Comparison of ENCODE assay signal across 8 cellular contexts in genomic region chr19:49929121-49929610, GRCh38. TPM values are rescaled to one million over a fixed set of nuclear protein-coding genes. Genes with fewer than 3 reads are reported as not detected.
A peak's percentile ranks its signal among the peaks of the same experiment; 100 is the strongest.
DNase-seq lines count a peak whose midpoint lies in the region; FAIRE-seq and TF ChIP-seq lines count a peak whose summit lies in the region.

A gene with protein sequence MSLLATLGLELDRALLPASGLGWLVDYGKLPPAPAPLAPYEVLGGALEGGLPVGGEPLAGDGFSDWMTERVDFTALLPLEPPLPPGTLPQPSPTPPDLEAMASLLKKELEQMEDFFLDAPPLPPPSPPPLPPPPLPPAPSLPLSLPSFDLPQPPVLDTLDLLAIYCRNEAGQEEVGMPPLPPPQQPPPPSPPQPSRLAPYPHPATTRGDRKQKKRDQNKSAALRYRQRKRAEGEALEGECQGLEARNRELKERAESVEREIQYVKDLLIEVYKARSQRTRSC (plus strand): TSS chr19:49929205. CDS start chr19:49930851, 1,646 bp downstream.
Gene NUP62 (minus strand): TSS chr19:49929504. CDS start chr19:49909807, 19,697 bp downstream.

- H3K4me1 ChIP-seq in Loucy (ENCODE audit: insufficient read depth, low read length, poor library complexity, severe bottlenecking) (peaks cover 57% of the 10 kb centered on the region), neural progenitor cell (peaks cover 9% of the 10 kb centered on the region)

- H3K9ac ChIP-seq in Loucy (ENCODE audit: low read depth, low read length, poor library complexity, severe bottlenecking), result peak within 1 kb of the TSS; percentile 97
- H3K9ac ChIP-seq in neural progenitor cell, result peak within 1 kb of the TSS; percentile 75

- H3K4me2 ChIP-seq in Loucy (ENCODE audit: low read depth, low read length, poor library complexity, severe bottlenecking), result peak within 1 kb of the TSS; percentile 96
- H3K4me2 ChIP-seq in neural progenitor cell, result peak within 1 kb of the TSS; percentile 94

- peak within 1 kb of the TSS; percentile 87 for H3K27ac ChIP-seq in neural progenitor cell

- H3K9me3 ChIP-seq in Loucy (ENCODE audit: insufficient read depth, low read depth, low read length) (no peaks in the 10 kb centered on the region), neural progenitor cell (ENCODE audit: low read depth) (no peaks in the 10 kb centered on the region)

- H3K9me3 Mint-ChIP-seq in neural progenitor cell, result no peaks in the 10 kb centered on the region

- H3K36me3 Mint-ChIP-seq in neural progenitor cell, result peaks cover 18% of the 10 kb centered on the region

- H4K20me1 ChIP-seq in Loucy (ENCODE audit: insufficient read depth, low read length, poor library complexity, severe bottlenecking) (peaks cover 43% of the 10 kb centered on the region), neural progenitor cell (ENCODE audit: low read depth) (peaks cover 34% of the 10 kb centered on the region)

- TF ChIP-seq CTCF in Loucy (conservative IDR thresholded peaks at IDR 0.05; ENCODE audit: low read length) (no peak), fibroblast of villous mesenchyme (IDR thresholded peaks at IDR 0.05; ENCODE audit: insufficient read depth, low read depth, low read length) (no peak), neural progenitor cell (IDR thresholded peaks at IDR 0.05) (no peak)

- H2AFZ ChIP-seq in Loucy (ENCODE audit: low read length), result peak within 1 kb of the TSS; percentile 63
- peak within 1 kb of the TSS; percentile 79 for H2AFZ ChIP-seq in neural progenitor cell (replicated peaks)

- peak; percentile 90 for DNase-seq in ELR (ENCODE audit: low read depth)
- peak; percentile 97 for DNase-seq in H54 (ENCODE audit: insufficient read length, low spot score)
- DNase-seq in SHP77 (lab: John Stamatoyannopoulos, UW), result peak; percentile 81 to 89
- peak; percentile 80 for DNase-seq in activated gamma-delta T cell (lab: John Stamatoyannopoulos, UW)
- DNase-seq in fibroblast of villous mesenchyme (ENCODE audit: low read depth), result peak; percentile 79
- peak; percentile 93 for DNase-seq in neural progenitor cell (ENCODE audit: low spot score)
- peak; percentile 72 for DNase-seq in stromal cell of bone marrow (ENCODE audit: low read depth)

- peak within 1 kb of the TSS; percentile 100 for H3K27ac Mint-ChIP-seq in neural progenitor cell

- no peak for FAIRE-seq in H54 (lab: Jason Lieb, UNC)

- peaks cover 15% of the 10 kb centered on the region for H3K27me3 Mint-ChIP-seq in neural progenitor cell (ENCODE audit: insufficient read depth, low read depth)

- peak; percentile 80 for TF ChIP-seq POLR2A in H54 (IDR thresholded peaks at IDR 0.05; ENCODE audit: low read depth, low read length)

- H3K9me2 ChIP-seq in Loucy (replicated peaks; ENCODE audit: low read depth, low read length), result no peaks in the 10 kb centered on the region

- H3K79me2 ChIP-seq in Loucy (ENCODE audit: insufficient read depth, low read length) (peaks cover 64% of the 10 kb centered on the region), neural progenitor cell (ENCODE audit: low read depth) (peaks cover 51% of the 10 kb centered on the region)

- peak within 1 kb of the TSS; percentile 95 for H3K4me3 Mint-ChIP-seq in neural progenitor cell

- H3K4me3 ChIP-seq in Loucy (ENCODE audit: low read length, poor library complexity, severe bottlenecking) (peak within 1 kb of the TSS; percentile 88), fibroblast of villous mesenchyme (ENCODE audit: low read depth, low read length) (peak within 1 kb of the TSS; percentile 95), neural progenitor cell (peak within 1 kb of the TSS; percentile 76)

- H3F3A ChIP-seq in Loucy (ENCODE audit: low read depth) (peaks cover 21% of the 10 kb centered on the region; the same call in 1 of the 2 replicates), neural progenitor cell (ENCODE audit: low read depth) (peaks cover 27% of the 10 kb centered on the region)

- peaks cover 28% of the 10 kb centered on the region for H3K4me1 Mint-ChIP-seq in neural progenitor cell

- H3K36me3 ChIP-seq in Loucy (ENCODE audit: insufficient read depth, low read length), result peaks cover 9% of the 10 kb centered on the region; the same call in 1 of the 2 replicates
- H3K36me3 ChIP-seq in neural progenitor cell, result no peaks in the 10 kb centered on the region

- H3K27me3 ChIP-seq in Loucy (ENCODE audit: insufficient read depth, low read length, poor library complexity, severe bottlenecking) (peaks cover 7% of the 10 kb centered on the region), neural progenitor cell (no peaks in the 10 kb centered on the region)

RNA-seq across cellular contexts. Expression of the first gene that starts in this region (rescaled TPM):
- 8.2 and 9.0 TPM in 2 replicates for total RNA-seq in fibroblast of villous mesenchyme
- total RNA-seq in neural progenitor cell (ENCODE audit: low replicate concordance), result 1.6 and 10.6 TPM in 2 replicates

RNA-seq across cellular contexts. Expression of gene NUP62, which starts in this region (rescaled TPM):
- total RNA-seq in fibroblast of villous mesenchyme (25.8 and 43.2 TPM in 2 replicates), neural progenitor cell (ENCODE audit: low replicate concordance) (48.2 and 83.8 TPM in 2 replicates)

Comparison
In these comparisons a context has a peak if more than half of its experiments do, and no peak if none do; other contexts are left out.
1. Peak in every context shown above with its lines: DNase-seq, H3K4me3 ChIP-seq and H3K27ac ChIP-seq.